In the genomic region with DNA sequence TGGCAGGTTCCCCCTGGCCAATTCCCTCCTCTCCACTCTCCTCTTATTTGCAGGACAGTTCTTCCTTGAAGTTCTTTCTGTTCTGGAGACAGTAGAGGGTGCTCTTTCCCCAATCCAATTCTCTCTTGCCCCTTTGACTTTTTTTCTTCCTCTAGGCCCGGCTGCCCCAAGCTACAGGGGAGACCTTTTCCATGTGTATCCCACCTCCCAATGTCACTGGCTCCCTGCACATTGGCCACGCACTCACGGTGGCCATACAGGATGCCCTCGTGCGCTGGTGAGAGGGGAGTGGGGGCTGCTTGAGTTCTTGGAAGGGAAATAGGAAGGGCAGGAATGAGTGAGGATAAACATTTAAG, we compare ENCODE assay signal across 8 cellular contexts. TPM values are rescaled to one million over a fixed set of nuclear protein-coding genes. Genes with fewer than 3 reads are reported as not detected.
DNase-seq lines count a peak whose midpoint lies in the region; ATAC-seq and TF ChIP-seq lines count a peak whose summit lies in the region.

No MANE protein-coding gene starts in this region.

- H3K36me3 Mint-ChIP-seq in activated CD4-positive, alpha-beta T cell treated with anti-CD3 and anti-CD28 coated beads for 36 hours (ENCODE audit: low read depth) = peaks cover 52% of the 10 kb centered on the region
- H3K36me3 Mint-ChIP-seq in type B pancreatic cell = peaks cover 28% of the 10 kb centered on the region

- POLR2A ChIA-PET in activated CD4-positive, alpha-beta T cell treated with anti-CD3 and anti-CD28 coated beads for 36 hours (lab: Charles Lee) = interaction anchor here (0.7 to 0.8 kb wide), 2 partner anchors 164 to 228 kb away, joined by 3 to 4 read pairs; no protein-coding TSS in a partner anchor

- H3K79me2 ChIP-seq in Loucy (ENCODE audit: insufficient read depth, low read length) = peaks cover 13% of the 10 kb centered on the region; the same call in 1 of the 2 replicates

- H4K20me1 ChIP-seq in Loucy (ENCODE audit: insufficient read depth, low read length, poor library complexity, severe bottlenecking) = no peaks in the 10 kb centered on the region

- H3K4me3 ChIP-seq in Loucy (ENCODE audit: low read length, poor library complexity, severe bottlenecking) = peak overlapping the region; percentile 88
- peak overlapping the region in 1 of 2 donors; percentile 92 for H3K4me3 ChIP-seq in duodenal mucosa (ENCODE audit: low read depth in 1 of 2, low read length in 2 of 2)
- H3K4me3 ChIP-seq in lung = no peak overlapping the region

- WGBS in lung, 2 donors = 10 to 16% methylated on average over 5 of the region's 5 CpGs

- intact Hi-C loops in activated CD4-positive, alpha-beta T cell treated with anti-CD3 and anti-CD28 coated beads for 36 hours (cut with DNase I, micrococcal nuclease) = loop anchor here (1.0 to 5.0 kb wide), 9 partner anchors 127 to 359 kb away; a partner anchor contains a TSS

- TF ChIP-seq CTCF in Loucy (conservative IDR thresholded peaks at IDR 0.05; ENCODE audit: low read length) = peak; percentile 79
- TF ChIP-seq CTCF in lung (IDR thresholded peaks at IDR 0.05; ENCODE audit: control extremely low read depth, extremely low read depth) = peak; percentile 38
- TF ChIP-seq CTCF in type B pancreatic cell (conservative IDR thresholded peaks at IDR 0.05) = peak; percentile 74

- H3K27me3 Mint-ChIP-seq in activated CD4-positive, alpha-beta T cell treated with anti-CD3 and anti-CD28 coated beads for 36 hours = no peaks in the 10 kb centered on the region
- H3K27me3 Mint-ChIP-seq in type B pancreatic cell = no peaks in the 10 kb centered on the region

- no peaks in the 10 kb centered on the region for H3K9me3 Mint-ChIP-seq in activated CD4-positive, alpha-beta T cell treated with anti-CD3 and anti-CD28 coated beads for 36 hours (ENCODE audit: low read depth)
- H3K9me3 Mint-ChIP-seq in type B pancreatic cell = no peaks in the 10 kb centered on the region

- no peaks in the 10 kb centered on the region for H3F3A ChIP-seq in Loucy (ENCODE audit: low read depth)

- ATAC-seq in activated CD4-positive, alpha-beta T cell treated with anti-CD3 and anti-CD28 coated beads for 36 hours = no peak
- ATAC-seq in lung (ENCODE audit: insufficient read depth, low FRiP score) = no peak

- peaks cover 22% of the 10 kb centered on the region for H3K4me1 Mint-ChIP-seq in activated CD4-positive, alpha-beta T cell treated with anti-CD3 and anti-CD28 coated beads for 36 hours
- H3K4me1 Mint-ChIP-seq in type B pancreatic cell (ENCODE audit: unreplicated experiment) = peaks cover 30% of the 10 kb centered on the region

- CTCF ChIA-PET in activated CD4-positive, alpha-beta T cell treated with anti-CD3 and anti-CD28 coated beads for 36 hours (lab: Charles Lee) = interaction anchor here (0.6 to 7.4 kb wide), 20 partner anchors 10 to 242 kb away, joined by 3 to 92 read pairs (median 3); a partner anchor contains a TSS

- peaks cover 2% of the 10 kb centered on the region; the same call in 1 of the 2 replicates for H3K36me3 ChIP-seq in Loucy (ENCODE audit: insufficient read depth, low read length)
- peaks cover 19 to 51% of the 10 kb centered on the region in 2 donors for H3K36me3 ChIP-seq in duodenal mucosa (ENCODE audit: control insufficient read depth in 1 of 2, insufficient read depth in 2 of 2, low read length in 2 of 2)
- peaks cover 7 to 23% of the 10 kb centered on the region in 2 donors for H3K36me3 ChIP-seq in lung (ENCODE audit: control insufficient read depth in 2 of 2, insufficient read depth in 2 of 2, low read length in 2 of 2)

- H3K9ac ChIP-seq in Loucy (ENCODE audit: low read depth, low read length, poor library complexity, severe bottlenecking) = peak overlapping the region; percentile 91
- H3K9ac ChIP-seq in duodenal mucosa (ENCODE audit: low read depth in 1 of 2, low read length in 2 of 2) = peak overlapping the region; percentile 76 to 81

- H3K9me3 ChIP-seq in Loucy (ENCODE audit: insufficient read depth, low read depth, low read length) (no peaks in the 10 kb centered on the region), duodenal mucosa (ENCODE audit: control insufficient read depth in 1 of 2, low read length in 2 of 2) (no peaks in the 10 kb centered on the region), lung (ENCODE audit: control insufficient read depth in 2 of 2, insufficient read depth in 1 of 2, low read length in 1 of 2) (no peaks in the 10 kb centered on the region)

- H3K27ac Mint-ChIP-seq in activated CD4-positive, alpha-beta T cell treated with anti-CD3 and anti-CD28 coated beads for 36 hours = no peak overlapping the region
- peak overlapping the region; percentile 95 for H3K27ac Mint-ChIP-seq in type B pancreatic cell

- H3K4me1 ChIP-seq in Loucy (ENCODE audit: insufficient read depth, low read length, poor library complexity, severe bottlenecking) (peaks cover 28% of the 10 kb centered on the region), duodenal mucosa (ENCODE audit: control insufficient read depth in 1 of 2, insufficient read depth in 2 of 2, low read length in 2 of 2) (peaks cover 22 to 31% of the 10 kb centered on the region in 2 donors), lung (ENCODE audit: control insufficient read depth in 2 of 2, insufficient read depth in 2 of 2, low read length in 2 of 2) (peaks cover 0 to 8% of the 10 kb centered on the region in 2 donors)

- peak overlapping the region; percentile 87 for H3K4me3 Mint-ChIP-seq in activated CD4-positive, alpha-beta T cell treated with anti-CD3 and anti-CD28 coated beads for 36 hours
- H3K4me3 Mint-ChIP-seq in type B pancreatic cell = peak overlapping the region; percentile 86

- no peak overlapping the region for H2AFZ ChIP-seq in Loucy (ENCODE audit: low read length)

- H3K9me2 ChIP-seq in Loucy (replicated peaks; ENCODE audit: low read depth, low read length) = no peaks in the 10 kb centered on the region

- peak overlapping the region; percentile 93 for H3K4me2 ChIP-seq in Loucy (ENCODE audit: low read depth, low read length, poor library complexity, severe bottlenecking)

- DNase-seq in activated CD4-positive, alpha-beta T cell treated with anti-CD3 and anti-CD28 coated beads for 36 hours = peak; percentile 25
- DNase-seq in activated CD4-positive, alpha-beta T cell treated with anti-CD3 and anti-CD28 coated beads, Interleukin-2, amount 50 U/mL, for 4 hours = no peak
- DNase-seq in SKM-1 (lab: John Stamatoyannopoulos, UW; ENCODE audit: unreplicated experiment) (peak; percentile 25), lung (ENCODE audit: low spot score) (no peak), type B pancreatic cell (ENCODE audit: extremely low spot score, unreplicated experiment) (no peak)
- DNase-seq in effector CD4-positive, alpha-beta T cell = no peak

- no peak overlapping the region for H3K27ac ChIP-seq in duodenal mucosa (ENCODE audit: low read depth, low read length)
- H3K27ac ChIP-seq in lung (ENCODE audit: low read depth in 1 of 2, low read length in 1 of 2) = peak overlapping the region; percentile 47 to 76

- H3K27me3 ChIP-seq in Loucy (ENCODE audit: insufficient read depth, low read length, poor library complexity, severe bottlenecking) (no peaks in the 10 kb centered on the region), duodenal mucosa (ENCODE audit: control insufficient read depth in 1 of 2, insufficient read depth in 2 of 2, low read length in 2 of 2) (no peaks in the 10 kb centered on the region), lung (ENCODE audit: control insufficient read depth, insufficient read depth) (no peaks in the 10 kb centered on the region)

RNA-seq across cellular contexts. Expression of a gene that starts 1.5 kb away (rescaled TPM):
- 10 to 100 TPM; 68.1 to 81.1 TPM for total RNA-seq in activated CD4-positive, alpha-beta T cell treated with anti-CD3 and anti-CD28 coated beads for 36 hours
- total RNA-seq in lung = 10 to 100 TPM; 17.4 to 32.2 TPM
- 10 to 100 TPM; 18.8 to 38.4 TPM for polyA plus RNA-seq in lung
- total RNA-seq in type B pancreatic cell (ENCODE audit: low replicate concordance) = 43.8 and 79.4 TPM in 2 replicates

RNA-seq across cellular contexts. Expression of a gene that starts 7.6 kb away (rescaled TPM):
- 10 to 100 TPM; 35.9 to 40.9 TPM for total RNA-seq in activated CD4-positive, alpha-beta T cell treated with anti-CD3 and anti-CD28 coated beads for 36 hours
- total RNA-seq in lung (10 to 100 TPM; 31.1 to 37.2 TPM), type B pancreatic cell (ENCODE audit: low replicate concordance) (40.8 and 78.7 TPM in 2 replicates)
- 10 to 100 TPM; 25.3 to 31.0 TPM for polyA plus RNA-seq in lung

RNA-seq across cellular contexts. Expression of a gene that starts 16.4 kb away (rescaled TPM):
- total RNA-seq in activated CD4-positive, alpha-beta T cell treated with anti-CD3 and anti-CD28 coated beads for 36 hours = not detected
- 100 to 1,000 TPM in 1 of 2 donors, 10 to 100 TPM in 1; 65.4 to 374 TPM for total RNA-seq in lung
- 1,000 to 10,000 TPM in 1 of 2 donors, 100 to 1,000 TPM in 1; 771 to 2,392 TPM for polyA plus RNA-seq in lung
- 2.7 and 3.6 TPM in 2 replicates for total RNA-seq in type B pancreatic cell (ENCODE audit: low replicate concordance)

RNA-seq across cellular contexts. Expression of a gene that starts 25.2 kb away (rescaled TPM):
- not detected for total RNA-seq in activated CD4-positive, alpha-beta T cell treated with anti-CD3 and anti-CD28 coated beads for 36 hours
- total RNA-seq in lung = 1 to 10 TPM in 1 of 2 donors, under 1 TPM in 1; 0.51 to 3.6 TPM
- 1 to 10 TPM in 1 of 2 donors, under 1 TPM in 1; 0.47 to 6.4 TPM for polyA plus RNA-seq in lung
- total RNA-seq in type B pancreatic cell (ENCODE audit: low replicate concordance) = 0.31 and 3.5 TPM in 2 replicates

RNA-seq across cellular contexts. Expression of a gene that starts 31.2 kb away (rescaled TPM):
- total RNA-seq in activated CD4-positive, alpha-beta T cell treated with anti-CD3 and anti-CD28 coated beads for 36 hours = 10 to 100 TPM in 1 of 2 experiments, 1 to 10 TPM in 1; 9.5 to 12.6 TPM
- total RNA-seq in lung (100 to 1,000 TPM; 124 to 134 TPM), type B pancreatic cell (ENCODE audit: low replicate concordance) (197 and 315 TPM in 2 replicates)
- polyA plus RNA-seq in lung = 10 to 100 TPM; 39.5 to 72.4 TPM

Comparison
In these comparisons a context has a peak if more than half of its experiments do, and no peak if none do; other contexts are left out.
1. DNase-seq: peak in activated CD4-positive, alpha-beta T cell treated with anti-CD3 and anti-CD28 coated beads for 36 hours (single experiment) and SKM-1 (single experiment); none in activated CD4-positive, alpha-beta T cell treated with anti-CD3 and anti-CD28 coated beads, Interleukin-2, amount 50 U/mL, for 4 hours (0 of 2), lung (single experiment), type B pancreatic cell (single experiment) and effector CD4-positive, alpha-beta T cell (single experiment).
2. RNA of a gene that starts 16.4 kb away (total RNA-seq): 65.4 to 374 TPM in lung; 2.7 to 3.6 TPM in type B pancreatic cell and not detected in activated CD4-positive, alpha-beta T cell treated with anti-CD3 and anti-CD28 coated beads for 36 hours; every median in the first group is over 10 times any median in the second.
3. Peak in every context shown above with its lines, with median percentiles within 50 percentile points of each other: CTCF ChIP-seq.